ENCODE assay signal across 21 cellular contexts in genomic region chr22:44566911-44567310, GRCh38.
"Had no signal": no experiment of that assay in that cellular context is flagged by ENCODE, and none has a peak within 500 bp of the region (broad histone marks: within the 10 kb centered on the region; RNA-seq: fewer than 3 reads in every experiment).

No MANE protein-coding gene starts in this region.

- H3K36me3 Mint-ChIP-seq: brain had no signal

- H3K4me3 ChIP-seq: smooth muscle cell had no signal

- H3K4me1 Mint-ChIP-seq: activated CD4-positive, alpha-beta T cell treated with anti-CD3 and anti-CD28 coated beads, Interleukin-2, amount 10 ng/mL, durations not matched to agents 7 days and 5 days had no signal

- H3K4me3 Mint-ChIP-seq: activated CD4-positive, alpha-beta T cell treated with anti-CD3 and anti-CD28 coated beads, Interleukin-2, amount 10 ng/mL, durations not matched to agents 7 days and 5 days; activated CD8-positive, alpha-beta T cell treated with anti-CD3 and anti-CD28 coated beads for 36 hours; activated T-helper 1 cell treated with anti-CD3 and anti-CD28 coated beads, Interleukin-12 subunit alpha, Interleukin-12 subunit beta, Interleukin-2, Interleukin-4 antibody, amounts not matched to agents 30 ng/mL and 10 ng/mL and 1 ng/mL, durations not matched to agents 14 hours and 24 hours and 36 hours; brain; dendritic cell treated with granulocyte-macrophage colony-stimulating factor and Interleukin-4, amounts not matched to agents 40 ng/mL and 50 ng/mL, for 4 days had no signal

- DNase-seq: activated CD4-positive, alpha-beta T cell treated with anti-CD3 and anti-CD28 coated beads, Interleukin-2, amount 10 ng/mL, durations not matched to agents 7 days and 5 days; activated CD4-positive, CD25-positive, alpha-beta regulatory T cell treated with anti-CD3 and anti-CD28 coated beads, Interleukin-2, amount 50 U/mL, for 72 hours; activated CD8-positive, alpha-beta T cell treated with anti-CD3 and anti-CD28 coated beads for 36 hours; activated gamma-delta T cell; activated naive CD4-positive, alpha-beta T cell treated with anti-CD3 and anti-CD28 coated beads, Interleukin-2, amount 50 U/mL, for 16 hours; caudate nucleus; effector CD8-positive, alpha-beta T cell; erythroblast; kidney glomerular epithelial cell; left ventricle myocardium superior; occipital lobe; stimulated activated CD4-positive, alpha-beta T cell treated with anti-CD3 and anti-CD28 coated beads, Interleukin-2, amount 100 ng/mL, for 48 hours; stimulated activated naive CD4-positive, alpha-beta T cell treated with Interleukin-2 at 50 U/mL for 16 hours; T-helper 1 cell; WERI-Rb-1 had no signal

- H3K4me1 ChIP-seq: foreskin keratinocyte had no signal

- H3K27ac Mint-ChIP-seq: activated CD4-positive, alpha-beta T cell treated with anti-CD3 and anti-CD28 coated beads, Interleukin-2, amount 10 ng/mL, durations not matched to agents 7 days and 5 days; activated CD8-positive, alpha-beta T cell treated with anti-CD3 and anti-CD28 coated beads for 36 hours; activated T-helper 1 cell treated with anti-CD3 and anti-CD28 coated beads, Interleukin-12 subunit alpha, Interleukin-12 subunit beta, Interleukin-2, Interleukin-4 antibody, amounts not matched to agents 30 ng/mL and 10 ng/mL and 1 ng/mL, durations not matched to agents 14 hours and 24 hours and 36 hours; brain; dendritic cell treated with granulocyte-macrophage colony-stimulating factor and Interleukin-4, amounts not matched to agents 40 ng/mL and 50 ng/mL, for 4 days had no signal

- H3K27ac ChIP-seq: foreskin keratinocyte, WERI-Rb-1 had no signal

- H3K36me3 ChIP-seq: WERI-Rb-1 had no signal

- ATAC-seq: activated CD8-positive, alpha-beta T cell treated with anti-CD3 and anti-CD28 coated beads for 36 hours; foreskin keratinocyte; left ventricle myocardium superior; sciatic nerve had no signal

- H3K9me3 Mint-ChIP-seq: activated T-helper 1 cell treated with anti-CD3 and anti-CD28 coated beads, Interleukin-12 subunit alpha, Interleukin-12 subunit beta, Interleukin-2, Interleukin-4 antibody, amounts not matched to agents 30 ng/mL and 10 ng/mL and 1 ng/mL, durations not matched to agents 14 hours and 24 hours and 36 hours; dendritic cell treated with granulocyte-macrophage colony-stimulating factor and Interleukin-4, amounts not matched to agents 40 ng/mL and 50 ng/mL, for 4 days had no signal
